Comparison of ENCODE assay signal across 20 cellular contexts in genomic region chr9:133580971-133581370, GRCh38. TPM values are rescaled to one million over a fixed set of nuclear protein-coding genes. Genes with fewer than 3 reads are reported as not detected.
"Had no signal": no experiment of that assay in that cellular context is flagged by ENCODE, and none has a peak within 500 bp of the region (broad histone marks: within the 10 kb centered on the region; RNA-seq: fewer than 3 reads in every experiment).

No MANE protein-coding gene starts in this region.

- H3K4me3 ChIP-seq: dorsolateral prefrontal cortex, ovary, sigmoid colon, spleen, testis, upper lobe of left lung had no signal

- H3K9me3 Mint-ChIP-seq: activated naive CD8-positive, alpha-beta T cell treated with anti-CD3 and anti-CD28 coated beads for 36 hours; activated T-helper 17 cell treated with anti-CD3 and anti-CD28 coated beads, Interleukin-2, amount 50 U/mL, for 72 hours; stimulated activated memory B cell treated with anti-CD40 and anti-IgM and Interleukin-4, amounts not matched to agents 10 μg/mL and 1 μg/mL and 100 μg/mL, for 72 hours had no signal

- H3K27ac Mint-ChIP-seq: activated CD4-positive, alpha-beta T cell treated with anti-CD3 and anti-CD28 coated beads for 36 hours; activated naive CD8-positive, alpha-beta T cell treated with anti-CD3 and anti-CD28 coated beads for 36 hours; activated T-helper 17 cell treated with anti-CD3 and anti-CD28 coated beads, Interleukin-2, amount 50 U/mL, for 72 hours; naive thymus-derived CD4-positive, alpha-beta T cell; stimulated activated memory B cell treated with anti-CD40 and anti-IgM and Interleukin-4, amounts not matched to agents 10 μg/mL and 1 μg/mL and 100 μg/mL, for 72 hours had no signal

- H3K4me1 Mint-ChIP-seq: activated T-helper 17 cell treated with anti-CD3 and anti-CD28 coated beads, Interleukin-2, amount 50 U/mL, for 72 hours had no signal

- H3K27ac ChIP-seq: spleen, testis had no signal

- H3K4me3 Mint-ChIP-seq: activated CD4-positive, alpha-beta T cell treated with anti-CD3 and anti-CD28 coated beads for 36 hours; activated naive CD8-positive, alpha-beta T cell treated with anti-CD3 and anti-CD28 coated beads for 36 hours; activated T-helper 17 cell treated with anti-CD3 and anti-CD28 coated beads, Interleukin-2, amount 50 U/mL, for 72 hours; stimulated activated memory B cell treated with anti-CD40 and anti-IgM and Interleukin-4, amounts not matched to agents 10 μg/mL and 1 μg/mL and 100 μg/mL, for 72 hours had no signal

- DNase-seq: activated CD4-positive, alpha-beta T cell treated with anti-CD3 and anti-CD28 coated beads for 36 hours; activated CD4-positive, alpha-beta T cell treated with anti-CD3 and anti-CD28 coated beads, Interleukin-2, amount 50 U/mL, for 48 hours; activated naive CD4-positive, alpha-beta T cell; activated naive CD8-positive, alpha-beta T cell treated with anti-CD3 and anti-CD28 coated beads for 36 hours; foreskin fibroblast; naive thymus-derived CD4-positive, alpha-beta T cell; sigmoid colon; spleen; stimulated activated CD4-positive, alpha-beta T cell treated with anti-CD3 and anti-CD28 coated beads, Interleukin-4, amount 100 ng/mL, for 4 hours; SW 1271; testis; upper lobe of left lung had no signal

- H3K36me3 ChIP-seq: ovary, sigmoid colon, spleen, upper lobe of left lung had no signal

- H3K27me3 ChIP-seq: ovary, testis had no signal

- H3K9me3 ChIP-seq: ovary, sigmoid colon, spleen, testis, upper lobe of left lung had no signal

- ATAC-seq: activated CD4-positive, alpha-beta T cell treated with anti-CD3 and anti-CD28 coated beads for 36 hours; activated T-helper 17 cell treated with anti-CD3 and anti-CD28 coated beads, Interleukin-2, amount 50 U/mL, for 72 hours; naive thymus-derived CD4-positive, alpha-beta T cell had no signal

- H3K36me3 Mint-ChIP-seq: activated naive CD8-positive, alpha-beta T cell treated with anti-CD3 and anti-CD28 coated beads for 36 hours; stimulated activated memory B cell treated with anti-CD40 and anti-IgM and Interleukin-4, amounts not matched to agents 10 μg/mL and 1 μg/mL and 100 μg/mL, for 72 hours had no signal

RNA-seq across cellular contexts. Expression of gene FAM163B, which starts 28.2 kb away (rescaled TPM):
- total RNA-seq: activated CD4-positive, alpha-beta T cell treated with anti-CD3 and anti-CD28 coated beads for 36 hours; activated naive CD8-positive, alpha-beta T cell treated with anti-CD3 and anti-CD28 coated beads for 36 hours; activated T-helper 17 cell treated with anti-CD3 and anti-CD28 coated beads, Interleukin-2, amount 50 U/mL, for 72 hours; glomerular endothelial cell; naive thymus-derived CD4-positive, alpha-beta T cell; pulmonary artery endothelial cell; T-helper 2 cell treated with Interferon-gamma antibody and Interleukin-4, amounts not matched to agents 100 ng/mL and 5 ng/mL, for 36 hours; upper lobe of left lung had no signal

RNA-seq across cellular contexts. Expression of gene ADAMTSL2, which starts 46.5 kb away (rescaled TPM):
- total RNA-seq: activated T-helper 17 cell treated with anti-CD3 and anti-CD28 coated beads, Interleukin-2, amount 50 U/mL, for 72 hours; glomerular endothelial cell; pulmonary artery endothelial cell; T-helper 2 cell treated with Interferon-gamma antibody and Interleukin-4, amounts not matched to agents 100 ng/mL and 5 ng/mL, for 36 hours had no signal

RNA-seq across cellular contexts. Expression of gene DBH, which starts 55.2 kb away (rescaled TPM):
- total RNA-seq: activated CD4-positive, alpha-beta T cell treated with anti-CD3 and anti-CD28 coated beads for 36 hours; activated naive CD8-positive, alpha-beta T cell treated with anti-CD3 and anti-CD28 coated beads for 36 hours; activated T-helper 17 cell treated with anti-CD3 and anti-CD28 coated beads, Interleukin-2, amount 50 U/mL, for 72 hours; glomerular endothelial cell; ovary; pulmonary artery endothelial cell; sigmoid colon; T-helper 2 cell treated with Interferon-gamma antibody and Interleukin-4, amounts not matched to agents 100 ng/mL and 5 ng/mL, for 36 hours had no signal

RNA-seq across cellular contexts. Expression of gene MYMK, which starts 56.2 kb away (rescaled TPM):
- total RNA-seq: activated CD4-positive, alpha-beta T cell treated with anti-CD3 and anti-CD28 coated beads for 36 hours; activated naive CD8-positive, alpha-beta T cell treated with anti-CD3 and anti-CD28 coated beads for 36 hours; activated T-helper 17 cell treated with anti-CD3 and anti-CD28 coated beads, Interleukin-2, amount 50 U/mL, for 72 hours; glomerular endothelial cell; mucosa of gallbladder; naive thymus-derived CD4-positive, alpha-beta T cell; ovary; pulmonary artery endothelial cell; sigmoid colon; spleen; T-helper 2 cell treated with Interferon-gamma antibody and Interleukin-4, amounts not matched to agents 100 ng/mL and 5 ng/mL, for 36 hours; testis; upper lobe of left lung had no signal
